ENCODE assay signal across 14 cellular contexts in the genomic region with DNA sequence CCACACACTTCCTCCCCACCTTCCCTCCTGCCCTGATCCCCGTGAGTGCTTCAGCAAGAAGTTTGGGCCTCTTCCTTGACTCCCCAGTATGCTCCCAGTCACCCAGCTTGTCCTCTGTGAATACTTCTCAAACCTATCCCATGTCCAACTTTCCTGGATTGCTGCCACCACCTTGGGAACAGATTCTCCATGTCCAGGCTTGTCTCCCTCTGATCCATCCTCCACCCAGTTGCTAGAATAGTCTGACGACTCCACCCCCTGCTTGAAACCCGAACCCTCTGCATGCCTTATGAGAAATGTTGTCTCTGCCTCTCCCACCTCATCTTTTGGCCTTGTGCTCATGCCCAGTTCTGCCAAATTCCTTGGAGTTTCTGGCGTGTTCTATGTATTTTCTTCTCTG.
DNase-seq lines count a peak whose midpoint lies in the region; ATAC-seq and TF ChIP-seq lines count a peak whose summit lies in the region.
"Had no signal": no experiment of that assay in that cellular context is flagged by ENCODE, and none has a peak within 500 bp of the region (broad histone marks: within the 10 kb centered on the region; RNA-seq: fewer than 3 reads in every experiment).

No MANE protein-coding gene starts in this region.

- peak; percentile 89 for DNase-seq in AG20443 (ENCODE audit: low spot score)
- DNase-seq in LNCaP clone FGC (ENCODE audit: low read depth), result peak; percentile 17
- DNase-seq in MCF 10A (ENCODE audit: unreplicated experiment), result peak; percentile 99
- peak; percentile 15 for DNase-seq in kidney glomerular epithelial cell (lab: John Stamatoyannopoulos, UW)
- no peak for DNase-seq in hepatic stellate cell (ENCODE audit: low spot score)
- no peak for DNase-seq in NCI-H2227 treated with DMSO at 0.1 percent for 48 hours (lab: John Stamatoyannopoulos, UW)
- DNase-seq: activated T-cell treated with anti-CD3 and anti-CD28 coated beads, Interleukin-2, amount 50 U/mL, for 1 hour; AML-193; NCI-H1436 had no signal

- H3K27ac Mint-ChIP-seq in MCF 10A (ENCODE audit: low read depth, unreplicated experiment), result peak overlapping the region; percentile 95

- no peaks in the 10 kb centered on the region for H3K27me3 Mint-ChIP-seq in MCF 10A (ENCODE audit: insufficient read depth, unreplicated experiment)

- intact Hi-C loops in MCF 10A (cut with micrococcal nuclease), result no loop called here

- CTCF ChIA-PET in MCF 10A (lab: Yijun Ruan, JAX), result interaction anchor here (0.5 to 3.6 kb wide), 14 partner anchors 17 to 564 kb away, joined by 3 to 20 read pairs (median 3); partner anchors contain the start of gene PPP1R14C

- H3K4me3 ChIP-seq in LNCaP clone FGC (ENCODE audit: low read depth, low read length), result no peak overlapping the region
- H3K4me3 ChIP-seq: PC-9, smooth muscle cell had no signal

- peaks cover 42% of the 10 kb centered on the region for H3K4me1 Mint-ChIP-seq in MCF 10A (ENCODE audit: insufficient read depth, unreplicated experiment)

- peak overlapping the region; percentile 46 for H3K4me3 Mint-ChIP-seq in MCF 10A (ENCODE audit: unreplicated experiment)
- H3K4me3 Mint-ChIP-seq: central memory CD8-positive, alpha-beta T cell had no signal

- ATAC-seq in GM18511 (IDR thresholded peaks at IDR 0.05; ENCODE audit: unreplicated experiment), result no peak
- ATAC-seq in GM18498 (IDR thresholded peaks at IDR 0.05; ENCODE audit: unreplicated experiment), result no peak

- BruUV-seq in MCF 10A (replicated peaks; lab: Mats Ljungman, UMichigan), result no TSS peak

- H3K36me3 Mint-ChIP-seq in MCF 10A (ENCODE audit: insufficient read depth, unreplicated experiment), result peaks cover 22% of the 10 kb centered on the region

- TF ChIP-seq CTCF in LNCaP clone FGC (IDR thresholded peaks at IDR 0.05; ENCODE audit: control insufficient read depth, extremely low read depth, insufficient read depth), result no peak
- TF ChIP-seq CTCF in MCF 10A (IDR thresholded peaks at IDR 0.05; ENCODE audit: unreplicated experiment), result no peak

- H3K9me3 Mint-ChIP-seq in MCF 10A (ENCODE audit: unreplicated experiment), result no peaks in the 10 kb centered on the region

- POLR2A ChIA-PET in MCF 10A (lab: Yijun Ruan, JAX), result interaction anchor here (0.6 to 11.4 kb wide), 24 partner anchors 12 to 183 kb away, joined by 3 to 282 read pairs (median 6); partner anchors contain the start of genes PPP1R14C and ULBP3

Comparison
In these comparisons a context has a peak if more than half of its experiments do, and no peak if none do; other contexts are left out.
1. DNase-seq: peak in AG20443 (single experiment), LNCaP clone FGC (single experiment), MCF 10A (single experiment) and kidney glomerular epithelial cell (single experiment); none in hepatic stellate cell (single experiment) and NCI-H2227 treated with DMSO at 0.1 percent for 48 hours (single experiment).